In genomic region chr14:99589031-99589441, GRCh38 we compare ENCODE assay signal across 17 cellular contexts. TPM values are rescaled to one million over a fixed set of nuclear protein-coding genes. Genes with fewer than 3 reads are reported as not detected.
DNase-seq lines count a peak whose midpoint lies in the region; ATAC-seq, FAIRE-seq and TF ChIP-seq lines count a peak whose summit lies in the region.
"Had no signal": no experiment of that assay in that cellular context is flagged by ENCODE, and none has a peak within 500 bp of the region (broad histone marks: within the 10 kb centered on the region; RNA-seq: fewer than 3 reads in every experiment).

No MANE protein-coding gene starts in this region.

- H3K79me2 ChIP-seq in fibroblast of lung (ENCODE audit: control insufficient read depth, insufficient read depth, low read length): peaks cover 5% of the 10 kb centered on the region

- in situ Hi-C loops in Panc1 (cut with HindIII; ENCODE audit: low pct_unique_long_range_greater_than_20kb, low sequenced_read_pairs): no loop called here

- H3K27me3 ChIP-seq in Panc1 (ENCODE audit: control insufficient read depth, insufficient read depth, low read length) (no peaks in the 10 kb centered on the region), fibroblast of lung (ENCODE audit: control insufficient read depth, insufficient read depth, low read length) (no peaks in the 10 kb centered on the region)
- H3K27me3 ChIP-seq: heart right ventricle, vagina had no signal

- CTCF ChIA-PET in Panc1 (lab: Charles Lee): no interaction called here

- no TSS peak for BruUV-seq in Panc1 (replicated peaks; lab: Mats Ljungman, UMichigan)

- H3K4me3 ChIP-seq in Panc1 (ENCODE audit: low read depth in 2 of 2, low read length in 2 of 2) (no peak overlapping the region), fibroblast of lung (replicated peaks in 1 of 4; ENCODE audit: control extremely low read depth in 1 of 4, insufficient read depth in 1 of 4, low read depth in 3 of 4, low read length in 4 of 4) (no peak overlapping the region)
- H3K4me3 ChIP-seq: heart right ventricle, vagina had no signal

- intact Hi-C loops in Panc1 (cut with micrococcal nuclease; ENCODE audit: unreplicated experiment): no loop called here

- no peak overlapping the region for H3K4me3 Mint-ChIP-seq in osteocyte (ENCODE audit: unreplicated experiment)
- H3K4me3 Mint-ChIP-seq in activated T-cell treated with anti-CD3 and anti-CD28 coated beads, Interleukin-2, amount 50 U/mL, for 4 hours: no peak overlapping the region

- no peaks in the 10 kb centered on the region for H3K27me3 Mint-ChIP-seq in osteocyte (ENCODE audit: unreplicated experiment)
- H3K27me3 Mint-ChIP-seq in activated T-cell treated with anti-CD3 and anti-CD28 coated beads, Interleukin-2, amount 50 U/mL, for 4 hours (ENCODE audit: low read depth): no peaks in the 10 kb centered on the region

- DNase-seq in ELF-1 (ENCODE audit: low read depth, low spot score): peak; percentile 81
- DNase-seq in Panc1 (ENCODE audit: low read depth, low spot score): no peak
- peak in 1 of 2 donors; percentile 30 for DNase-seq in fibroblast of lung (ENCODE audit: low read depth in 2 of 2)
- DNase-seq in osteocyte (ENCODE audit: extremely low spot score, unreplicated experiment): no peak
- DNase-seq in mucosa of gallbladder (ENCODE audit: low spot score): no peak
- no peak for DNase-seq in RCC 7860 (ENCODE audit: low spot score)
- no peak for DNase-seq in activated T-cell treated with anti-CD3 and anti-CD28 coated beads, Interleukin-2, amount 50 U/mL, for 4 hours
- DNase-seq in NCI-H510A (lab: John Stamatoyannopoulos, UW): no peak
- DNase-seq: aorta; cortex of kidney; heart right ventricle; NCI-H187; posterior cingulate gyrus; stimulated activated naive CD8-positive, alpha-beta T cell treated with anti-CD3 and anti-CD28 coated beads, Interleukin-15, Interleukin-2, amounts not matched to agents 100 U/mL and 50 U/mL, for 24 hours had no signal

- H3K9me3 ChIP-seq in Panc1 (ENCODE audit: control insufficient read depth, insufficient read depth, low read depth, low read length) (no peaks in the 10 kb centered on the region), fibroblast of lung (ENCODE audit: control insufficient read depth, insufficient read depth, low read depth, low read length) (no peaks in the 10 kb centered on the region)
- H3K9me3 ChIP-seq: heart right ventricle, vagina had no signal

- POLR2A ChIA-PET in Panc1 (lab: Charles Lee): no interaction called here

- H3K9me3 Mint-ChIP-seq in osteocyte (ENCODE audit: unreplicated experiment): no peaks in the 10 kb centered on the region
- H3K9me3 Mint-ChIP-seq in activated T-cell treated with anti-CD3 and anti-CD28 coated beads, Interleukin-2, amount 50 U/mL, for 4 hours: no peaks in the 10 kb centered on the region

- peaks cover 34% of the 10 kb centered on the region for H3K4me1 Mint-ChIP-seq in osteocyte (ENCODE audit: unreplicated experiment)
- H3K4me1 Mint-ChIP-seq in activated T-cell treated with anti-CD3 and anti-CD28 coated beads, Interleukin-2, amount 50 U/mL, for 4 hours (ENCODE audit: low read depth): peaks cover 3% of the 10 kb centered on the region

- no peak for TF ChIP-seq CTCF in Panc1 (IDR thresholded peaks at IDR 0.05)
- TF ChIP-seq CTCF in fibroblast of lung (conservative IDR thresholded peaks at IDR 0.05 in 1 of 2, IDR thresholded peaks at IDR 0.05 in 1 of 2; ENCODE audit: low read depth in 1 of 2, low read length in 2 of 2): no peak
- no peak for TF ChIP-seq CTCF in osteocyte (IDR thresholded peaks at IDR 0.05)

- H3K36me3 ChIP-seq in Panc1 (ENCODE audit: control insufficient read depth, insufficient read depth, low read length) (no peaks in the 10 kb centered on the region), fibroblast of lung (ENCODE audit: control insufficient read depth, insufficient read depth, low read length) (no peaks in the 10 kb centered on the region)
- H3K36me3 ChIP-seq: heart right ventricle, vagina had no signal

- H3K4me1 ChIP-seq in Panc1 (ENCODE audit: control insufficient read depth, insufficient read depth, low read length): peaks cover 60% of the 10 kb centered on the region
- peaks cover 8% of the 10 kb centered on the region for H3K4me1 ChIP-seq in fibroblast of lung (ENCODE audit: control insufficient read depth, extremely low read depth, insufficient read depth, low read length)

- H3K9ac ChIP-seq in fibroblast of lung (ENCODE audit: insufficient read depth, low read length): no peak overlapping the region
- H3K9ac ChIP-seq: KMS-11 had no signal

- no peaks in the 10 kb centered on the region for H3K36me3 Mint-ChIP-seq in osteocyte (ENCODE audit: unreplicated experiment)
- no peaks in the 10 kb centered on the region for H3K36me3 Mint-ChIP-seq in activated T-cell treated with anti-CD3 and anti-CD28 coated beads, Interleukin-2, amount 50 U/mL, for 4 hours (ENCODE audit: insufficient read depth)

- no peak for FAIRE-seq in RCC 7860 (lab: Jason Lieb, UNC)

- H3K27ac ChIP-seq in Panc1 (ENCODE audit: low read length): peak overlapping the region; percentile 66; the same call in 1 of the 2 replicates
- H3K27ac ChIP-seq in fibroblast of lung (ENCODE audit: insufficient read depth, low read length): no peak overlapping the region
- H3K27ac ChIP-seq: epithelial cell of prostate, heart right ventricle, KMS-11, vagina had no signal

- H4K20me1 ChIP-seq in fibroblast of lung (ENCODE audit: control insufficient read depth, extremely low read depth, insufficient read depth, low read length): no peaks in the 10 kb centered on the region

- H3K27ac Mint-ChIP-seq in osteocyte (ENCODE audit: unreplicated experiment): peak overlapping the region; percentile 1

- no peak; the same call in 1 of the 2 replicates for ATAC-seq in Panc1
- no peak for ATAC-seq in activated T-cell treated with anti-CD3 and anti-CD28 coated beads, Interleukin-2, amount 50 U/mL, for 4 hours
- ATAC-seq: stimulated activated naive CD8-positive, alpha-beta T cell treated with anti-CD3 and anti-CD28 coated beads, Interleukin-15, Interleukin-2, amounts not matched to agents 100 U/mL and 50 U/mL, for 24 hours had no signal

- no peak overlapping the region for H2AFZ ChIP-seq in fibroblast of lung (ENCODE audit: low read length)

- peak overlapping the region; percentile 1 for H3K4me2 ChIP-seq in fibroblast of lung (ENCODE audit: extremely low read depth, insufficient read depth, low read length)
- H3K4me2 ChIP-seq: KMS-11 had no signal

RNA-seq across cellular contexts. Expression of gene CCDC85C, which starts 15.0 kb away (rescaled TPM):
- total RNA-seq in Panc1 (2021; ENCODE audit: unreplicated experiment) (96.6 TPM), fibroblast of lung (2.6 and 9.6 TPM in 2 replicates), osteocyte (4.4 and 5.1 TPM in 2 replicates), mucosa of gallbladder (41.3 TPM)
- 64.9 TPM for polyA plus RNA-seq in Panc1 (2012; ENCODE audit: insufficient read length)
- polyA plus RNA-seq in fibroblast of lung: 4.6 and 8.3 TPM in 2 replicates
- polyA plus RNA-seq in fibroblast of lung (2012): 7.1 and 14.6 TPM in 2 replicates
- polyA minus RNA-seq in fibroblast of lung (ENCODE audit: low replicate concordance): 10.7 and 17.9 TPM in 2 replicates
- 10 to 100 TPM in 1 of 3 donors, 1 to 10 TPM in 2; 3.8 to 11.1 (median 3.8) TPM for total RNA-seq in activated T-cell treated with anti-CD3 and anti-CD28 coated beads, Interleukin-2, amount 50 U/mL, for 4 hours

RNA-seq across cellular contexts. Expression of gene HHIPL1, which starts 55.9 kb away (rescaled TPM):
- total RNA-seq in Panc1 (2021; ENCODE audit: unreplicated experiment) (2.1 TPM), fibroblast of lung (7.7 and 9.9 TPM in 2 replicates), osteocyte (2.0 and 2.7 TPM in 2 replicates), mucosa of gallbladder (5.3 TPM)
- polyA plus RNA-seq in Panc1 (2012; ENCODE audit: insufficient read length): 3.8 TPM
- 1.5 and 1.6 TPM in 2 replicates for polyA plus RNA-seq in fibroblast of lung
- polyA plus RNA-seq in fibroblast of lung (2012): 2.6 and 2.9 TPM in 2 replicates
- 2.4 and 2.7 TPM in 2 replicates for polyA minus RNA-seq in fibroblast of lung (ENCODE audit: low replicate concordance)
- total RNA-seq in activated T-cell treated with anti-CD3 and anti-CD28 coated beads, Interleukin-2, amount 50 U/mL, for 4 hours: not detected
